Comparison of ENCODE assay signal across 11 cellular contexts in genomic region chr2:209426432-209426831, GRCh38. TPM values are rescaled to one million over a fixed set of nuclear protein-coding genes. Genes with fewer than 3 reads are reported as not detected.
A peak's percentile ranks its signal among the peaks of the same experiment; 100 is the strongest.
DNase-seq lines count a peak whose midpoint lies in the region; ATAC-seq and TF ChIP-seq lines count a peak whose summit lies in the region.
"Had no signal": no experiment of that assay in that cellular context is flagged by ENCODE, and none has a peak within 500 bp of the region (broad histone marks: within the 10 kb centered on the region; RNA-seq: fewer than 3 reads in every experiment).

No MANE protein-coding gene starts in this region.

- H3K4me1 Mint-ChIP-seq in MCF 10A (ENCODE audit: insufficient read depth, unreplicated experiment): peaks cover 19% of the 10 kb centered on the region

- H3K79me1 ChIP-seq in mesenchymal stem cell (replicated peaks; ENCODE audit: low read length, poor library complexity, severe bottlenecking): no peaks in the 10 kb centered on the region

- peak; percentile 40 for DNase-seq in EH (ENCODE audit: low read depth)
- peak; percentile 89 for DNase-seq in NCI-H2196 treated with DMSO at 0.1 percent for 48 hours (lab: John Stamatoyannopoulos, UW; ENCODE audit: unreplicated experiment)
- DNase-seq in MCF 10A (ENCODE audit: unreplicated experiment): peak; percentile 29
- DNase-seq in left lung: no peak
- DNase-seq in stimulated activated naive CD4-positive, alpha-beta T cell treated with Interleukin-2 at 50 U/mL for 16 hours (lab: John Stamatoyannopoulos, UW): no peak
- DNase-seq in KG1 (lab: John Stamatoyannopoulos, UW): no peak
- no peak for DNase-seq in mesenchymal stem cell
- DNase-seq in HuH-7.5 (ENCODE audit: low spot score): no peak
- DNase-seq: DND-41; naive thymus-derived CD8-positive, alpha-beta T cell had no signal

- no peaks in the 10 kb centered on the region for H3K9me3 Mint-ChIP-seq in MCF 10A (ENCODE audit: unreplicated experiment)

- H3K23ac ChIP-seq in mesenchymal stem cell (ENCODE audit: low read length in 2 of 2): no peak overlapping the region

- BruUV-seq in MCF 10A (replicated peaks; lab: Mats Ljungman, UMichigan): no TSS peak

- H3K36me3 ChIP-seq in left lung (no peaks in the 10 kb centered on the region), mesenchymal stem cell (ENCODE audit: control insufficient read depth in 1 of 2, insufficient read depth in 2 of 2, low read depth in 1 of 2, low read length in 2 of 2) (no peaks in the 10 kb centered on the region)
- H3K36me3 ChIP-seq: esophagus muscularis mucosa had no signal

- H4K91ac ChIP-seq in mesenchymal stem cell (ENCODE audit: low read length): no peak overlapping the region

- H3K4ac ChIP-seq in mesenchymal stem cell (ENCODE audit: low read depth in 1 of 2, low read length in 2 of 2): no peak overlapping the region

- CTCF ChIA-PET in MCF 10A (lab: Yijun Ruan, JAX): interaction anchor here (0.6 to 5.7 kb wide), 13 partner anchors 10 to 1053 kb away, joined by 3 to 161 read pairs (median 11); no protein-coding TSS in a partner anchor

- ATAC-seq in left lung: peak; percentile 47
- ATAC-seq: naive thymus-derived CD8-positive, alpha-beta T cell had no signal

- H4K8ac ChIP-seq in mesenchymal stem cell (ENCODE audit: low read length): no peak overlapping the region

- no peak overlapping the region for H3K27ac Mint-ChIP-seq in MCF 10A (ENCODE audit: low read depth, unreplicated experiment)
- H3K27ac Mint-ChIP-seq: naive thymus-derived CD8-positive, alpha-beta T cell had no signal

- no peak overlapping the region for H3K4me3 ChIP-seq in left lung
- H3K4me3 ChIP-seq in mesenchymal stem cell (ENCODE audit: insufficient read depth in 1 of 2, low read depth in 1 of 2, low read length in 2 of 2): no peak overlapping the region

- no peak overlapping the region for H3K14ac ChIP-seq in mesenchymal stem cell (ENCODE audit: low read length in 2 of 2)

- POLR2A ChIA-PET in MCF 10A (lab: Yijun Ruan, JAX): interaction anchor here (0.6 to 3.9 kb wide), 5 partner anchors 58 to 508 kb away, joined by 3 to 32 read pairs (median 6); no protein-coding TSS in a partner anchor

- intact Hi-C loops in MCF 10A (cut with micrococcal nuclease): loop anchor here (5.0 kb wide), 2 partner anchors 46 to 771 kb away; no protein-coding TSS in a partner anchor
- intact Hi-C loops in left lung (cut with DNase I): loop anchor here in 1 of 2 donors (10.0 kb wide), 1 partner anchor 128 kb away; no protein-coding TSS in a partner anchor

- H3K18ac ChIP-seq in mesenchymal stem cell (ENCODE audit: low read depth in 1 of 2, low read length in 2 of 2): no peak overlapping the region

- H2AFZ ChIP-seq in mesenchymal stem cell (ENCODE audit: low read depth, low read length): no peak overlapping the region

- no peak overlapping the region for H2BK12ac ChIP-seq in mesenchymal stem cell (ENCODE audit: low read length in 2 of 2)

- no peak overlapping the region for H2BK5ac ChIP-seq in mesenchymal stem cell (ENCODE audit: low read depth, low read length, poor library complexity, severe bottlenecking)

- H3K36me3 Mint-ChIP-seq in MCF 10A (ENCODE audit: insufficient read depth, unreplicated experiment): no peaks in the 10 kb centered on the region
- H3K36me3 Mint-ChIP-seq: naive thymus-derived CD8-positive, alpha-beta T cell had no signal

- H3K27me3 Mint-ChIP-seq in MCF 10A (ENCODE audit: insufficient read depth, unreplicated experiment): no peaks in the 10 kb centered on the region

- no peak overlapping the region for H2BK15ac ChIP-seq in mesenchymal stem cell (ENCODE audit: low read depth, poor library complexity, severe bottlenecking)

- peak overlapping the region; percentile 18 to 58 for H3K27ac ChIP-seq in left lung
- H3K27ac ChIP-seq in mesenchymal stem cell (ENCODE audit: low read length, poor library complexity, severe bottlenecking): no peak overlapping the region
- H3K27ac ChIP-seq: esophagus muscularis mucosa had no signal

- H3K4me3 Mint-ChIP-seq in MCF 10A (ENCODE audit: unreplicated experiment): peak overlapping the region; percentile 28

- TF ChIP-seq CTCF in MCF 10A (IDR thresholded peaks at IDR 0.05; ENCODE audit: unreplicated experiment): no peak
- no peak for TF ChIP-seq CTCF in left lung (IDR thresholded peaks at IDR 0.05)

- H3K4me1 ChIP-seq in left lung: peaks cover 0 to 8% of the 10 kb centered on the region in 2 donors
- peaks cover 7% of the 10 kb centered on the region for H3K4me1 ChIP-seq in mesenchymal stem cell (ENCODE audit: control insufficient read depth, insufficient read depth, low read depth, low read length)

- H2BK120ac ChIP-seq in mesenchymal stem cell (ENCODE audit: low read depth, low read length): no peak overlapping the region

- H3K9ac ChIP-seq in mesenchymal stem cell (ENCODE audit: low read length): no peak overlapping the region

- no peak overlapping the region for H3K4me2 ChIP-seq in mesenchymal stem cell (ENCODE audit: low read length, poor library complexity, severe bottlenecking)

- H3K27me3 ChIP-seq in left lung: peaks cover 0 to 32% of the 10 kb centered on the region in 2 donors
- H3K27me3 ChIP-seq in mesenchymal stem cell (ENCODE audit: control insufficient read depth in 1 of 2, insufficient read depth in 1 of 2, low read length in 2 of 2): peaks cover 0 to 5% of the 10 kb centered on the region in 2 experiments
- H3K27me3 ChIP-seq: esophagus muscularis mucosa had no signal

- no peaks in the 10 kb centered on the region for H3K9me3 ChIP-seq in left lung
- no peaks in the 10 kb centered on the region for H3K9me3 ChIP-seq in mesenchymal stem cell (ENCODE audit: control insufficient read depth, low read length)
- H3K9me3 ChIP-seq: esophagus muscularis mucosa had no signal

- no peak overlapping the region for H2AK5ac ChIP-seq in mesenchymal stem cell (ENCODE audit: low read length, severe bottlenecking)

RNA-seq across cellular contexts. Expression of gene MAP2, which starts 2.6 kb away (rescaled TPM):
- total RNA-seq in MCF 10A (2022) (16.2 and 40.2 TPM in 2 replicates), left lung (10 to 100 TPM; 26.2 to 67.1 TPM)
- polyA plus RNA-seq in mesenchymal stem cell (2013, experiment 1 of 2): 0.54 TPM
- polyA plus RNA-seq in mesenchymal stem cell (2013, experiment 2 of 2): 0.66 TPM
- polyA plus RNA-seq: naive thymus-derived CD8-positive, alpha-beta T cell had no signal

Comparison
In these comparisons a context has a peak if more than half of its experiments do, and no peak if none do; other contexts are left out.
1. DNase-seq: peak in EH (single experiment), NCI-H2196 treated with DMSO at 0.1 percent for 48 hours (single experiment) and MCF 10A (single experiment); none in left lung (0 of 2), stimulated activated naive CD4-positive, alpha-beta T cell treated with Interleukin-2 at 50 U/mL for 16 hours (single experiment), KG1 (single experiment), mesenchymal stem cell (single experiment) and HuH-7.5 (single experiment).